Comparison of ENCODE assay signal across 30 cellular contexts in genomic region chr5:113896789-113897188, GRCh38.
"Had no signal": no experiment of that assay in that cellular context is flagged by ENCODE, and none has a peak within 500 bp of the region (broad histone marks: within the 10 kb centered on the region; RNA-seq: fewer than 3 reads in every experiment).

No MANE protein-coding gene starts in this region.

- H3K27me3 Mint-ChIP-seq: activated B cell treated with CpG ODN at 0.5 μM for 24 hours; activated CD8-positive, alpha-beta T cell treated with anti-CD3 and anti-CD28 coated beads for 36 hours; activated T-helper 17 cell treated with anti-CD3 and anti-CD28 coated beads, Interleukin-2, amount 50 U/mL, for 72 hours; effector memory CD8-positive, alpha-beta T cell; T-helper 17 cell had no signal

- DNase-seq: activated B cell treated with CpG ODN at 0.5 μM for 24 hours; activated CD4-positive, alpha-beta T cell treated with anti-CD3 and anti-CD28 coated beads for 48 hours; activated CD4-positive, alpha-beta T cell treated with anti-CD3 and anti-CD28 coated beads, Interleukin-2, amount 50 U/mL, for 1 hour; activated CD4-positive, alpha-beta T cell treated with anti-CD3 and anti-CD28 coated beads, Interleukin-2, amount 50 U/mL, for 48 hours; activated CD8-positive, alpha-beta memory T cell treated with anti-CD3 and anti-CD28 coated beads for 24 hours; activated CD8-positive, alpha-beta T cell treated with anti-CD3 and anti-CD28 coated beads for 36 hours; activated effector memory CD4-positive, alpha-beta T cell treated with Interleukin-2 at 50 U/mL for 16 hours; activated gamma-delta T cell treated with Interleukin-2 at 50 U/mL for 16 hours; activated naive CD4-positive, alpha-beta T cell treated with anti-CD3 and anti-CD28 coated beads, Interleukin-2, amount 50 U/mL, for 16 hours; activated naive CD4-positive, alpha-beta T cell treated with Interleukin-2 at 50 U/mL for 16 hours; activated T-cell treated with anti-CD3 and anti-CD28 coated beads, Interleukin-2, amount 50 U/mL, for 4 hours; amniotic stem cell; anterior cingulate cortex; brain microvascular endothelial cell; cortex of kidney; dermis blood vessel endothelial cell; effector CD4-positive, alpha-beta T cell; effector memory CD8-positive, alpha-beta T cell; esophagus squamous epithelium; foreskin melanocyte; heart right ventricle; T-helper 17 cell; T1000; WERI-Rb-1 had no signal

- ATAC-seq: activated CD4-positive, CD25-positive, alpha-beta regulatory T cell treated with anti-CD3 and anti-CD28 coated beads, Interleukin-2, amount 50 U/mL, for 24 hours; activated CD8-positive, alpha-beta T cell treated with anti-CD3 and anti-CD28 coated beads for 36 hours; activated T-cell treated with anti-CD3 and anti-CD28 coated beads, Interleukin-2, amount 50 U/mL, for 4 hours; activated T-helper 17 cell treated with anti-CD3 and anti-CD28 coated beads, Interleukin-2, amount 50 U/mL, for 72 hours; effector memory CD8-positive, alpha-beta T cell; gastroesophageal sphincter; heart right ventricle; T-helper 17 cell had no signal

- H3K4me3 Mint-ChIP-seq: activated B cell treated with CpG ODN at 0.5 μM for 24 hours; activated CD8-positive, alpha-beta T cell treated with anti-CD3 and anti-CD28 coated beads for 36 hours; activated naive CD8-positive, alpha-beta T cell; activated T-cell treated with anti-CD3 and anti-CD28 coated beads, Interleukin-2, amount 50 U/mL, for 4 hours; activated T-helper 17 cell treated with anti-CD3 and anti-CD28 coated beads, Interleukin-2, amount 50 U/mL, for 72 hours; effector memory CD8-positive, alpha-beta T cell; T-helper 17 cell; T-helper 2 cell treated with Interferon-gamma antibody and Interleukin-4, amounts not matched to agents 5 μg/mL and 100 μg/mL, for 36 hours had no signal

- H3K4me1 Mint-ChIP-seq: activated B cell treated with CpG ODN at 0.5 μM for 24 hours; activated T-helper 17 cell treated with anti-CD3 and anti-CD28 coated beads, Interleukin-2, amount 50 U/mL, for 72 hours; T-helper 17 cell had no signal

- H3K36me3 ChIP-seq: brain microvascular endothelial cell, esophagus squamous epithelium, gastroesophageal sphincter, heart right ventricle, WERI-Rb-1 had no signal

- H3K36me3 Mint-ChIP-seq: activated naive CD8-positive, alpha-beta T cell had no signal

- H3K27me3 ChIP-seq: brain microvascular endothelial cell, esophagus squamous epithelium, gastroesophageal sphincter had no signal

- H3K27ac Mint-ChIP-seq: activated B cell treated with CpG ODN at 0.5 μM for 24 hours; activated CD8-positive, alpha-beta T cell treated with anti-CD3 and anti-CD28 coated beads for 36 hours; activated naive CD8-positive, alpha-beta T cell; activated T-helper 17 cell treated with anti-CD3 and anti-CD28 coated beads, Interleukin-2, amount 50 U/mL, for 72 hours; effector memory CD8-positive, alpha-beta T cell; T-helper 17 cell; T-helper 2 cell treated with Interferon-gamma antibody and Interleukin-4, amounts not matched to agents 5 μg/mL and 100 μg/mL, for 36 hours had no signal

- H3K9me3 Mint-ChIP-seq: activated B cell treated with CpG ODN at 0.5 μM for 24 hours; activated CD8-positive, alpha-beta T cell treated with anti-CD3 and anti-CD28 coated beads for 36 hours; activated T-cell treated with anti-CD3 and anti-CD28 coated beads, Interleukin-2, amount 50 U/mL, for 4 hours; activated T-helper 17 cell treated with anti-CD3 and anti-CD28 coated beads, Interleukin-2, amount 50 U/mL, for 72 hours; T-helper 2 cell treated with Interferon-gamma antibody and Interleukin-4, amounts not matched to agents 5 μg/mL and 100 μg/mL, for 36 hours had no signal

- H3K27ac ChIP-seq: brain microvascular endothelial cell, epithelial cell of prostate, esophagus squamous epithelium, gastroesophageal sphincter, heart right ventricle, WERI-Rb-1 had no signal

- H3K4me1 ChIP-seq: esophagus squamous epithelium, gastroesophageal sphincter, heart right ventricle had no signal

- H3K4me3 ChIP-seq: esophagus squamous epithelium, gastroesophageal sphincter, heart right ventricle had no signal
